ENCODE assay signal across 1 cellular context in genomic region chr1:234632225-234632624, GRCh38.
TF ChIP-seq lines count a peak whose summit lies in the region.

No MANE protein-coding gene starts in this region.

TF ChIP-seq in endothelial cell of umbilical vein, 7 proteins besides CTCF, POLR2A, EP300 and RAD21:
- TF ChIP-seq EZH2 (IDR thresholded peaks at IDR 0.05; ENCODE audit: borderline replicate concordance, low read depth, low read length, severe bottlenecking) (no peak), JUN (IDR thresholded peaks at IDR 0.05; ENCODE audit: borderline replicate concordance, insufficient read depth, insufficient read length, low read depth) (no peak), MYC (IDR thresholded peaks at IDR 0.05; ENCODE audit: low read depth, low read length) (no peak)
